In genomic region chr5:84385705-84386104, GRCh38 we compare ENCODE assay signal across 11 cellular contexts. TPM values are rescaled to one million over a fixed set of nuclear protein-coding genes. Genes with fewer than 3 reads are reported as not detected.
DNase-seq lines count a peak whose midpoint lies in the region; ATAC-seq and TF ChIP-seq lines count a peak whose summit lies in the region.
"Had no signal": no experiment of that assay in that cellular context is flagged by ENCODE, and none has a peak within 500 bp of the region (broad histone marks: within the 10 kb centered on the region; RNA-seq: fewer than 3 reads in every experiment).

No MANE protein-coding gene starts in this region.

- TF ChIP-seq EP300 in transverse colon (IDR thresholded peaks at IDR 0.05; ENCODE audit: low read depth) = no peak

- intact Hi-C loops in transverse colon (cut with DNase I; ENCODE audit: low total_unique reads) = no loop called here
- intact Hi-C loops in activated CD4-positive, alpha-beta T cell treated with anti-CD3 and anti-CD28 coated beads for 36 hours (cut with DNase I, micrococcal nuclease) = loop anchor here in 1 of 2 experiments (10.0 kb wide), 1 partner anchor 661 kb away; the partner anchor contains the start of gene HAPLN1
- intact Hi-C loops in activated CD8-positive, alpha-beta T cell treated with anti-CD3 and anti-CD28 coated beads for 36 hours (cut with micrococcal nuclease) = no loop called here

- CTCF ChIA-PET in activated CD4-positive, alpha-beta T cell treated with anti-CD3 and anti-CD28 coated beads for 36 hours (lab: Charles Lee) = no interaction called here
- CTCF ChIA-PET in activated CD8-positive, alpha-beta T cell treated with anti-CD3 and anti-CD28 coated beads for 36 hours (lab: Charles Lee) = no interaction called here

- no peaks in the 10 kb centered on the region for H3K36me3 ChIP-seq in duodenal mucosa (ENCODE audit: control insufficient read depth in 1 of 2, insufficient read depth in 2 of 2, low read length in 2 of 2)
- H3K36me3 ChIP-seq in mesenchymal stem cell (ENCODE audit: control insufficient read depth in 1 of 2, insufficient read depth in 2 of 2, low read depth in 1 of 2, low read length in 2 of 2) = no peaks in the 10 kb centered on the region
- H3K36me3 ChIP-seq in transverse colon = no peaks in the 10 kb centered on the region

- H2BK120ac ChIP-seq in mesenchymal stem cell (ENCODE audit: low read depth, low read length) = no peak overlapping the region

- no peak overlapping the region for H3K4me3 Mint-ChIP-seq in activated CD4-positive, alpha-beta T cell treated with anti-CD3 and anti-CD28 coated beads for 36 hours
- H3K4me3 Mint-ChIP-seq in activated CD8-positive, alpha-beta T cell treated with anti-CD3 and anti-CD28 coated beads for 36 hours = no peak overlapping the region
- H3K4me3 Mint-ChIP-seq: CD4-positive, CD25-positive, alpha-beta regulatory T cell had no signal

- POLR2A ChIA-PET in activated CD4-positive, alpha-beta T cell treated with anti-CD3 and anti-CD28 coated beads for 36 hours (lab: Charles Lee) = no interaction called here
- POLR2A ChIA-PET in activated CD8-positive, alpha-beta T cell treated with anti-CD3 and anti-CD28 coated beads for 36 hours (lab: Charles Lee) = no interaction called here

- peak overlapping the region; percentile 42 to 49 for H3K4me3 ChIP-seq in duodenal mucosa (ENCODE audit: low read depth in 1 of 2, low read length in 2 of 2)
- peak overlapping the region in 1 of 2 experiments; percentile 88 for H3K4me3 ChIP-seq in mesenchymal stem cell (ENCODE audit: insufficient read depth in 1 of 2, low read depth in 1 of 2, low read length in 2 of 2)
- H3K4me3 ChIP-seq in transverse colon = peak overlapping the region in 3 of 4 donors; percentile 65 to 80 (median 73)

- H3K27ac ChIP-seq in duodenal mucosa (ENCODE audit: low read depth, low read length) = no peak overlapping the region
- peak overlapping the region; percentile 77 for H3K27ac ChIP-seq in mesenchymal stem cell (ENCODE audit: low read length, poor library complexity, severe bottlenecking)
- H3K27ac ChIP-seq in transverse colon = peak overlapping the region; percentile 86 to 90 (median 89)

- TF ChIP-seq POLR2A in transverse colon (IDR thresholded peaks at IDR 0.05) = no peak

- H3K79me1 ChIP-seq in mesenchymal stem cell (replicated peaks; ENCODE audit: low read length, poor library complexity, severe bottlenecking) = peaks cover 4% of the 10 kb centered on the region

- H3K4ac ChIP-seq in mesenchymal stem cell (ENCODE audit: low read depth in 1 of 2, low read length in 2 of 2) = no peak overlapping the region

- DNase-seq in OCI-M1 (lab: John Stamatoyannopoulos, UW) (peak; percentile 40), mesenchymal stem cell (peak; percentile 32), transverse colon (no peak), HT-29 (ENCODE audit: low spot score) (no peak), GM19238 (ENCODE audit: insufficient read length, low spot score) (no peak)
- DNase-seq in activated CD4-positive, alpha-beta T cell treated with anti-CD3 and anti-CD28 coated beads for 36 hours = no peak
- DNase-seq in activated CD8-positive, alpha-beta T cell treated with anti-CD3 and anti-CD28 coated beads for 36 hours = no peak
- DNase-seq: activated naive CD4-positive, alpha-beta T cell treated with anti-CD3 and anti-CD28 coated beads, Interleukin-2, amount 50 U/mL, for 16 hours; CD4-positive, CD25-positive, alpha-beta regulatory T cell; NCI-H187 had no signal

- no peak overlapping the region for H2BK5ac ChIP-seq in mesenchymal stem cell (ENCODE audit: low read depth, low read length, poor library complexity, severe bottlenecking)

- H3K36me3 Mint-ChIP-seq in activated CD4-positive, alpha-beta T cell treated with anti-CD3 and anti-CD28 coated beads for 36 hours (ENCODE audit: low read depth) = no peaks in the 10 kb centered on the region
- peaks cover 2% of the 10 kb centered on the region for H3K36me3 Mint-ChIP-seq in activated CD8-positive, alpha-beta T cell treated with anti-CD3 and anti-CD28 coated beads for 36 hours (ENCODE audit: low read depth)

- TF ChIP-seq CTCF in transverse colon (IDR thresholded peaks at IDR 0.05) = no peak
- no peak for TF ChIP-seq CTCF in activated CD8-positive, alpha-beta T cell treated with anti-CD3 and anti-CD28 coated beads for 36 hours (IDR thresholded peaks at IDR 0.05)

- no peak overlapping the region for H2AFZ ChIP-seq in mesenchymal stem cell (ENCODE audit: low read depth, low read length)

- no peak for ATAC-seq in activated CD4-positive, alpha-beta T cell treated with anti-CD3 and anti-CD28 coated beads for 36 hours
- ATAC-seq in activated CD8-positive, alpha-beta T cell treated with anti-CD3 and anti-CD28 coated beads for 36 hours = no peak

- H3K27ac Mint-ChIP-seq in activated CD4-positive, alpha-beta T cell treated with anti-CD3 and anti-CD28 coated beads for 36 hours = no peak overlapping the region
- no peak overlapping the region for H3K27ac Mint-ChIP-seq in activated CD8-positive, alpha-beta T cell treated with anti-CD3 and anti-CD28 coated beads for 36 hours
- H3K27ac Mint-ChIP-seq: CD4-positive, CD25-positive, alpha-beta regulatory T cell had no signal

- H3K27me3 ChIP-seq in duodenal mucosa (ENCODE audit: control insufficient read depth in 1 of 2, insufficient read depth in 2 of 2, low read length in 2 of 2) (peaks cover 23 to 30% of the 10 kb centered on the region in 2 donors), mesenchymal stem cell (ENCODE audit: control insufficient read depth in 1 of 2, insufficient read depth in 1 of 2, low read length in 2 of 2) (peaks cover 0 to 8% of the 10 kb centered on the region in 2 experiments), transverse colon (peaks cover 26% of the 10 kb centered on the region)

- no peaks in the 10 kb centered on the region for H3K9me3 Mint-ChIP-seq in activated CD4-positive, alpha-beta T cell treated with anti-CD3 and anti-CD28 coated beads for 36 hours (ENCODE audit: low read depth)
- H3K9me3 Mint-ChIP-seq in activated CD8-positive, alpha-beta T cell treated with anti-CD3 and anti-CD28 coated beads for 36 hours = no peaks in the 10 kb centered on the region

- peaks cover 6% of the 10 kb centered on the region for H3K4me1 Mint-ChIP-seq in activated CD4-positive, alpha-beta T cell treated with anti-CD3 and anti-CD28 coated beads for 36 hours
- H3K4me1 Mint-ChIP-seq in activated CD8-positive, alpha-beta T cell treated with anti-CD3 and anti-CD28 coated beads for 36 hours (ENCODE audit: low read depth) = peaks cover 3% of the 10 kb centered on the region

- 86% methylated on average over 1 of the region's 2 CpGs for WGBS in mesenchymal stem cell
- 30 to 39% methylated on average over 2 of the region's 2 CpGs for WGBS in transverse colon (ENCODE audit: low coverage in 1 of 2), 2 donors

- no peak overlapping the region for H4K8ac ChIP-seq in mesenchymal stem cell (ENCODE audit: low read length)

- H2BK15ac ChIP-seq in mesenchymal stem cell (ENCODE audit: low read depth, poor library complexity, severe bottlenecking) = no peak overlapping the region

- peaks cover 35% of the 10 kb centered on the region for H3K27me3 Mint-ChIP-seq in activated CD4-positive, alpha-beta T cell treated with anti-CD3 and anti-CD28 coated beads for 36 hours
- peaks cover 39% of the 10 kb centered on the region for H3K27me3 Mint-ChIP-seq in activated CD8-positive, alpha-beta T cell treated with anti-CD3 and anti-CD28 coated beads for 36 hours

- no peak overlapping the region for H3K23ac ChIP-seq in mesenchymal stem cell (ENCODE audit: low read length in 2 of 2)

- no peak overlapping the region for H2BK12ac ChIP-seq in mesenchymal stem cell (ENCODE audit: low read length in 2 of 2)

- no peak overlapping the region for H4K91ac ChIP-seq in mesenchymal stem cell (ENCODE audit: low read length)

- H3K14ac ChIP-seq in mesenchymal stem cell (ENCODE audit: low read length in 2 of 2) = no peak overlapping the region

- in situ Hi-C loops in transverse colon (cut with MboI; ENCODE audit: low pct_ligation_motif_present in 1 of 4, low pct_unique_long_range_greater_than_20kb in 1 of 4, low sequenced_read_pairs in 3 of 4) = no loop called here

- peak overlapping the region; percentile 81 for H3K4me2 ChIP-seq in mesenchymal stem cell (ENCODE audit: low read length, poor library complexity, severe bottlenecking)

- H3K4me1 ChIP-seq in duodenal mucosa (ENCODE audit: control insufficient read depth in 1 of 2, insufficient read depth in 2 of 2, low read length in 2 of 2) = no peaks in the 10 kb centered on the region
- H3K4me1 ChIP-seq in mesenchymal stem cell (ENCODE audit: control insufficient read depth, insufficient read depth, low read depth, low read length) = no peaks in the 10 kb centered on the region
- H3K4me1 ChIP-seq in transverse colon = peaks cover 4 to 19% (median 7%) of the 10 kb centered on the region in 4 donors

- H3K9me3 ChIP-seq in duodenal mucosa (ENCODE audit: control insufficient read depth in 1 of 2, low read length in 2 of 2) = no peaks in the 10 kb centered on the region
- no peaks in the 10 kb centered on the region for H3K9me3 ChIP-seq in mesenchymal stem cell (ENCODE audit: control insufficient read depth, low read length)
- no peaks in the 10 kb centered on the region for H3K9me3 ChIP-seq in transverse colon

- no peak overlapping the region for H3K9ac ChIP-seq in duodenal mucosa (ENCODE audit: low read depth in 1 of 2, low read length in 2 of 2)
- peak overlapping the region; percentile 88 for H3K9ac ChIP-seq in mesenchymal stem cell (ENCODE audit: low read length)

- H3K18ac ChIP-seq in mesenchymal stem cell (ENCODE audit: low read depth in 1 of 2, low read length in 2 of 2) = no peak overlapping the region

- no peak overlapping the region for H2AK5ac ChIP-seq in mesenchymal stem cell (ENCODE audit: low read length, severe bottlenecking)

RNA-seq across cellular contexts. Expression of gene EDIL3, which starts 1.0 kb away (rescaled TPM):
- polyA plus RNA-seq in mesenchymal stem cell (2013, experiment 1 of 2) = 166 TPM
- 180 TPM for polyA plus RNA-seq in mesenchymal stem cell (2013, experiment 2 of 2)
- total RNA-seq in transverse colon = 10 to 100 TPM in 3 of 4 donors, 1 to 10 TPM in 1; 5.6 to 38.9 (median 25.6) TPM
- not detected for total RNA-seq in activated CD4-positive, alpha-beta T cell treated with anti-CD3 and anti-CD28 coated beads for 36 hours
- total RNA-seq in activated CD8-positive, alpha-beta T cell treated with anti-CD3 and anti-CD28 coated beads for 36 hours = not detected
- total RNA-seq in HT-29 (2014; rRNA removed; shearing (Covaris generic)) = not detected in 2 replicates
- total RNA-seq: CD4-positive, CD25-positive, alpha-beta regulatory T cell had no signal
- polyA plus RNA-seq: CD4-positive, CD25-positive, alpha-beta regulatory T cell had no signal

Comparison
In these comparisons a context has a peak if more than half of its experiments do, and no peak if none do; other contexts are left out.
1. DNase-seq: peak in OCI-M1 (single experiment) and mesenchymal stem cell (single experiment); none in transverse colon (single experiment), activated CD4-positive, alpha-beta T cell treated with anti-CD3 and anti-CD28 coated beads for 36 hours (single experiment), activated CD8-positive, alpha-beta T cell treated with anti-CD3 and anti-CD28 coated beads for 36 hours (single experiment), HT-29 (single experiment) and GM19238 (single experiment).